ENCODE assay signal across 9 cellular contexts in genomic region chr19:47730521-47730889, GRCh38. TPM values are rescaled to one million over a fixed set of nuclear protein-coding genes. Genes with fewer than 3 reads are reported as not detected.
DNase-seq lines count a peak whose midpoint lies in the region; ATAC-seq and TF ChIP-seq lines count a peak whose summit lies in the region.
"Had no signal": no experiment of that assay in that cellular context is flagged by ENCODE, and none has a peak within 500 bp of the region (broad histone marks: within the 10 kb centered on the region; RNA-seq: fewer than 3 reads in every experiment).

No MANE protein-coding gene starts in this region.

- WGBS in mesenchymal stem cell = 98% methylated on average over 8 of the region's 8 CpGs
- WGBS in transverse colon (ENCODE audit: low coverage in 1 of 2), 2 donors = 77 to 100% methylated on average over 1 to 8 of the region's 8 CpGs

- H3K4me1 ChIP-seq in mesenchymal stem cell (ENCODE audit: control insufficient read depth, insufficient read depth, low read depth, low read length) = peaks cover 21% of the 10 kb centered on the region
- H3K4me1 ChIP-seq in transverse colon = peaks cover 18 to 31% (median 19%) of the 10 kb centered on the region in 4 donors

- H4K91ac ChIP-seq in mesenchymal stem cell (ENCODE audit: low read length) = peak overlapping the region; percentile 34

- peaks cover 50% of the 10 kb centered on the region for H3K27me3 Mint-ChIP-seq in activated naive CD4-positive, alpha-beta T cell treated with anti-CD3 and anti-CD28 coated beads, Interleukin-2, amount 10 ng/mL, durations not matched to agents 7 days and 5 days
- peaks cover 33% of the 10 kb centered on the region for H3K27me3 Mint-ChIP-seq in activated naive CD8-positive, alpha-beta T cell treated with anti-CD3 and anti-CD28 coated beads for 36 hours

- intact Hi-C loops in transverse colon (cut with DNase I; ENCODE audit: low total_unique reads) = no loop called here

- DNase-seq in activated naive CD4-positive, alpha-beta T cell treated with anti-CD3 and anti-CD28 coated beads, Interleukin-2, amount 10 ng/mL, durations not matched to agents 7 days and 5 days = no peak
- DNase-seq in activated naive CD4-positive, alpha-beta T cell (lab: John Stamatoyannopoulos, UW) = no peak
- DNase-seq in activated naive CD8-positive, alpha-beta T cell treated with anti-CD3 and anti-CD28 coated beads for 36 hours = no peak
- no peak for DNase-seq in mesenchymal stem cell
- DNase-seq in transverse colon = no peak
- no peak for DNase-seq in cerebellar cortex (ENCODE audit: low spot score)
- DNase-seq in GM20000 (ENCODE audit: low spot score) = no peak
- DNase-seq: effector memory CD4-positive, alpha-beta T cell had no signal

- H3K14ac ChIP-seq in mesenchymal stem cell (ENCODE audit: low read length in 2 of 2) = no peak overlapping the region

- peak overlapping the region; percentile 76 for H4K8ac ChIP-seq in mesenchymal stem cell (ENCODE audit: low read length)

- no peaks in the 10 kb centered on the region for H3K36me3 Mint-ChIP-seq in activated naive CD4-positive, alpha-beta T cell treated with anti-CD3 and anti-CD28 coated beads, Interleukin-2, amount 10 ng/mL, durations not matched to agents 7 days and 5 days
- no peaks in the 10 kb centered on the region for H3K36me3 Mint-ChIP-seq in activated naive CD8-positive, alpha-beta T cell treated with anti-CD3 and anti-CD28 coated beads for 36 hours

- in situ Hi-C loops in transverse colon (cut with MboI; ENCODE audit: low pct_ligation_motif_present in 1 of 4, low pct_unique_long_range_greater_than_20kb in 1 of 4, low sequenced_read_pairs in 3 of 4) = no loop called here

- peak overlapping the region; percentile 10 for H3K27ac ChIP-seq in mesenchymal stem cell (ENCODE audit: low read length, poor library complexity, severe bottlenecking)
- peak overlapping the region; percentile 72 to 90 (median 78) for H3K27ac ChIP-seq in transverse colon

- H3K36me3 ChIP-seq in mesenchymal stem cell (ENCODE audit: control insufficient read depth in 1 of 2, insufficient read depth in 2 of 2, low read depth in 1 of 2, low read length in 2 of 2) (peaks cover 59 to 77% of the 10 kb centered on the region in 2 experiments), transverse colon (peaks cover 0 to 3% (median 0%) of the 10 kb centered on the region in 4 donors)

- H3K4me2 ChIP-seq in mesenchymal stem cell (ENCODE audit: low read length, poor library complexity, severe bottlenecking) = no peak overlapping the region

- ATAC-seq in HG03439 (IDR thresholded peaks at IDR 0.05; ENCODE audit: unreplicated experiment) = no peak

- no peaks in the 10 kb centered on the region for H3K27me3 ChIP-seq in mesenchymal stem cell (ENCODE audit: control insufficient read depth in 1 of 2, insufficient read depth in 1 of 2, low read length in 2 of 2)
- H3K27me3 ChIP-seq in transverse colon = peaks cover 21% of the 10 kb centered on the region

- H3K27ac Mint-ChIP-seq in activated naive CD4-positive, alpha-beta T cell treated with anti-CD3 and anti-CD28 coated beads, Interleukin-2, amount 10 ng/mL, durations not matched to agents 7 days and 5 days = no peak overlapping the region
- H3K27ac Mint-ChIP-seq in activated naive CD8-positive, alpha-beta T cell treated with anti-CD3 and anti-CD28 coated beads for 36 hours = no peak overlapping the region

- no peak overlapping the region for H2AFZ ChIP-seq in mesenchymal stem cell (ENCODE audit: low read depth, low read length)

- H3K9me3 ChIP-seq in mesenchymal stem cell (ENCODE audit: control insufficient read depth, low read length) (no peaks in the 10 kb centered on the region), transverse colon (no peaks in the 10 kb centered on the region)

- TF ChIP-seq POLR2A in transverse colon (IDR thresholded peaks at IDR 0.05) = no peak

- H2BK5ac ChIP-seq in mesenchymal stem cell (ENCODE audit: low read depth, low read length, poor library complexity, severe bottlenecking) = no peak overlapping the region

- H2AK5ac ChIP-seq in mesenchymal stem cell (ENCODE audit: low read length, severe bottlenecking) = peak overlapping the region; percentile 23

- H3K23ac ChIP-seq in mesenchymal stem cell (ENCODE audit: low read length in 2 of 2) = peak overlapping the region in 1 of 2 experiments; percentile 90

- TF ChIP-seq EP300 in transverse colon (IDR thresholded peaks at IDR 0.05; ENCODE audit: low read depth) = no peak

- H3K9me3 Mint-ChIP-seq in activated naive CD4-positive, alpha-beta T cell treated with anti-CD3 and anti-CD28 coated beads, Interleukin-2, amount 10 ng/mL, durations not matched to agents 7 days and 5 days = no peaks in the 10 kb centered on the region
- peaks cover 3% of the 10 kb centered on the region for H3K9me3 Mint-ChIP-seq in activated naive CD8-positive, alpha-beta T cell treated with anti-CD3 and anti-CD28 coated beads for 36 hours

- no peak overlapping the region for H2BK120ac ChIP-seq in mesenchymal stem cell (ENCODE audit: low read depth, low read length)

- H3K9ac ChIP-seq in mesenchymal stem cell (ENCODE audit: low read length) = no peak overlapping the region

- H2BK15ac ChIP-seq in mesenchymal stem cell (ENCODE audit: low read depth, poor library complexity, severe bottlenecking) = no peak overlapping the region

- TF ChIP-seq CTCF in transverse colon (IDR thresholded peaks at IDR 0.05) (no peak), GM20000 (IDR thresholded peaks at IDR 0.05; ENCODE audit: extremely low read depth, missing control alignments) (no peak)

- no peak overlapping the region for H3K4ac ChIP-seq in mesenchymal stem cell (ENCODE audit: low read depth in 1 of 2, low read length in 2 of 2)

- H3K18ac ChIP-seq in mesenchymal stem cell (ENCODE audit: low read depth in 1 of 2, low read length in 2 of 2) = peak overlapping the region; percentile 25 to 78

- H3K4me1 Mint-ChIP-seq in activated naive CD4-positive, alpha-beta T cell treated with anti-CD3 and anti-CD28 coated beads, Interleukin-2, amount 10 ng/mL, durations not matched to agents 7 days and 5 days = peaks cover 22% of the 10 kb centered on the region
- peaks cover 17% of the 10 kb centered on the region for H3K4me1 Mint-ChIP-seq in activated naive CD8-positive, alpha-beta T cell treated with anti-CD3 and anti-CD28 coated beads for 36 hours

- no peak overlapping the region for H2BK12ac ChIP-seq in mesenchymal stem cell (ENCODE audit: low read length in 2 of 2)

- H3K79me1 ChIP-seq in mesenchymal stem cell (replicated peaks; ENCODE audit: low read length, poor library complexity, severe bottlenecking) = peaks cover 30% of the 10 kb centered on the region

- H3K4me3 ChIP-seq in mesenchymal stem cell (ENCODE audit: insufficient read depth in 1 of 2, low read depth in 1 of 2, low read length in 2 of 2) = no peak overlapping the region
- H3K4me3 ChIP-seq in transverse colon = no peak overlapping the region

- CTCF ChIA-PET in activated naive CD4-positive, alpha-beta T cell treated with anti-CD3 and anti-CD28 coated beads, Interleukin-2, amount 10 ng/mL, durations not matched to agents 7 days and 5 days (lab: Charles Lee) = interaction anchor here (2.0 kb wide), 1 partner anchor 18 kb away, joined by 4 read pairs; no protein-coding TSS in a partner anchor

- peak overlapping the region; percentile 65 for H3K4me3 Mint-ChIP-seq in activated naive CD4-positive, alpha-beta T cell treated with anti-CD3 and anti-CD28 coated beads, Interleukin-2, amount 10 ng/mL, durations not matched to agents 7 days and 5 days
- H3K4me3 Mint-ChIP-seq in activated naive CD8-positive, alpha-beta T cell treated with anti-CD3 and anti-CD28 coated beads for 36 hours = peak overlapping the region; percentile 85

RNA-seq across cellular contexts. Expression of gene NOP53, which starts 14.8 kb away (rescaled TPM):
- total RNA-seq in activated naive CD8-positive, alpha-beta T cell treated with anti-CD3 and anti-CD28 coated beads for 36 hours = 100 to 1,000 TPM; 248 to 249 TPM
- 245 TPM for polyA plus RNA-seq in mesenchymal stem cell (2013, experiment 1 of 2)
- polyA plus RNA-seq in mesenchymal stem cell (2013, experiment 2 of 2) = 251 TPM
- 100 to 1,000 TPM; 239 to 490 (median 364) TPM for total RNA-seq in transverse colon

RNA-seq across cellular contexts. Expression of gene EHD2, which starts 17.3 kb away (rescaled TPM):
- total RNA-seq in activated naive CD8-positive, alpha-beta T cell treated with anti-CD3 and anti-CD28 coated beads for 36 hours = under 1 TPM; 0.44 to 0.68 TPM
- 340 TPM for polyA plus RNA-seq in mesenchymal stem cell (2013, experiment 1 of 2)
- 325 TPM for polyA plus RNA-seq in mesenchymal stem cell (2013, experiment 2 of 2)
- 10 to 100 TPM; 15.2 to 93.1 (median 25.3) TPM for total RNA-seq in transverse colon

RNA-seq across cellular contexts. Expression of gene SELENOW, which starts 48.0 kb away (rescaled TPM):
- total RNA-seq in activated naive CD8-positive, alpha-beta T cell treated with anti-CD3 and anti-CD28 coated beads for 36 hours = 100 to 1,000 TPM in 1 of 2 experiments, 10 to 100 TPM in 1; 99.1 to 107 TPM
- polyA plus RNA-seq in mesenchymal stem cell (2013, experiment 1 of 2) = 370 TPM
- 374 TPM for polyA plus RNA-seq in mesenchymal stem cell (2013, experiment 2 of 2)
- total RNA-seq in transverse colon = 100 to 1,000 TPM; 474 to 751 (median 653) TPM

Comparison
In these comparisons a context has a peak if more than half of its experiments do, and no peak if none do; other contexts are left out.
1. RNA of gene EHD2, which starts 17.3 kb away (total RNA-seq): 15.2 to 93.1 TPM in transverse colon; 0.44 to 0.68 TPM in activated naive CD8-positive, alpha-beta T cell treated with anti-CD3 and anti-CD28 coated beads for 36 hours; every median in the first group is over 4 times any median in the second.
2. RNA of gene SELENOW, which starts 48.0 kb away (total RNA-seq): 474 to 751 TPM in transverse colon; 99.1 to 107 TPM in activated naive CD8-positive, alpha-beta T cell treated with anti-CD3 and anti-CD28 coated beads for 36 hours; every median in the first group is over 4 times any median in the second.